ENCODE assay signal across 24 cellular contexts in genomic region chr5:11496127-11496719, GRCh38.
"Had no signal": no experiment of that assay in that cellular context is flagged by ENCODE, and none has a peak within 500 bp of the region (broad histone marks: within the 10 kb centered on the region; RNA-seq: fewer than 3 reads in every experiment).

No MANE protein-coding gene starts in this region.

- DNase-seq: activated CD4-positive, alpha-beta T cell treated with anti-CD3 and anti-CD28 coated beads for 36 hours; activated CD4-positive, alpha-beta T cell treated with anti-CD3 and anti-CD28 coated beads, Interleukin-2, amount 50 U/mL, for 4 hours; activated CD4-positive, CD25-positive, alpha-beta regulatory T cell; activated naive CD4-positive, alpha-beta T cell; activated T-cell treated with anti-CD3 and anti-CD28 coated beads for 4 hours; activated T-cell treated with anti-CD3 and anti-CD28 coated beads, Interleukin-2, amount 50 U/mL, for 72 hours; cerebellar nuclear complex; colonic mucosa; effector CD8-positive, alpha-beta T cell; foreskin fibroblast; kidney glomerular epithelial cell; naive thymus-derived CD8-positive, alpha-beta T cell; occipital lobe; spleen; stimulated activated naive CD4-positive, alpha-beta T cell treated with Interleukin-2 at 50 U/mL for 16 hours; T-cell had no signal

- H3K36me3 Mint-ChIP-seq: activated naive CD4-positive, alpha-beta T cell treated with anti-CD3 and anti-CD28 coated beads, Interleukin-2, amount 50 U/mL, for 72 hours; naive thymus-derived CD8-positive, alpha-beta T cell; T-cell had no signal

- H3K4me1 Mint-ChIP-seq: activated CD4-positive, alpha-beta T cell treated with anti-CD3 and anti-CD28 coated beads for 36 hours; memory B cell; naive thymus-derived CD8-positive, alpha-beta T cell; neural crest cell; T-cell had no signal

- H3K27me3 ChIP-seq: colonic mucosa, right atrium auricular region, spleen, tibial nerve had no signal

- H3K4me3 ChIP-seq: colonic mucosa, right atrium auricular region, spleen, tibial nerve had no signal

- H3K4me3 Mint-ChIP-seq: activated CD4-positive, alpha-beta T cell treated with anti-CD3 and anti-CD28 coated beads for 36 hours; activated T-cell treated with anti-CD3 and anti-CD28 coated beads, Interleukin-2, amount 50 U/mL, for 72 hours; memory B cell; naive thymus-derived CD8-positive, alpha-beta T cell; neural crest cell; T-cell; T-helper 2 cell treated with Interferon-gamma antibody and Interleukin-4, amounts not matched to agents 5 μg/mL and 100 μg/mL, for 36 hours had no signal

- H3K9me3 Mint-ChIP-seq: activated naive CD4-positive, alpha-beta T cell treated with anti-CD3 and anti-CD28 coated beads, Interleukin-2, amount 50 U/mL, for 72 hours; activated T-cell treated with anti-CD3 and anti-CD28 coated beads, Interleukin-2, amount 50 U/mL, for 72 hours; neural crest cell; T-helper 2 cell treated with Interferon-gamma antibody and Interleukin-4, amounts not matched to agents 5 μg/mL and 100 μg/mL, for 36 hours had no signal

- H2AFZ ChIP-seq: parathyroid adenoma had no signal

- H3K4me1 ChIP-seq: colonic mucosa, parathyroid adenoma, right atrium auricular region, spleen, tibial nerve had no signal

- H3K79me2 ChIP-seq: parathyroid adenoma had no signal

- H3K27ac Mint-ChIP-seq: activated CD4-positive, alpha-beta T cell treated with anti-CD3 and anti-CD28 coated beads for 36 hours; activated naive CD4-positive, alpha-beta T cell treated with anti-CD3 and anti-CD28 coated beads, Interleukin-2, amount 50 U/mL, for 72 hours; activated T-cell treated with anti-CD3 and anti-CD28 coated beads, Interleukin-2, amount 50 U/mL, for 72 hours; memory B cell; naive thymus-derived CD8-positive, alpha-beta T cell; T-cell; T-helper 2 cell treated with Interferon-gamma antibody and Interleukin-4, amounts not matched to agents 5 μg/mL and 100 μg/mL, for 36 hours had no signal

- H3K9me3 ChIP-seq: colonic mucosa, right atrium auricular region, spleen, tibial nerve had no signal

- H3K36me3 ChIP-seq: colonic mucosa, right atrium auricular region, spleen, tibial nerve had no signal

- H3K9ac ChIP-seq: parathyroid adenoma had no signal

- H3K27ac ChIP-seq: colonic mucosa, parathyroid adenoma, right atrium auricular region, spleen, tibial nerve had no signal

- ATAC-seq: activated CD4-positive, alpha-beta T cell treated with anti-CD3 and anti-CD28 coated beads for 36 hours; activated naive CD4-positive, alpha-beta T cell treated with anti-CD3 and anti-CD28 coated beads, Interleukin-2, amount 50 U/mL, for 72 hours; activated T-cell treated with anti-CD3 and anti-CD28 coated beads, Interleukin-2, amount 50 U/mL, for 72 hours; naive thymus-derived CD8-positive, alpha-beta T cell; T-cell had no signal

- FAIRE-seq: endometrium had no signal
